ENCODE assay signal across 9 cellular contexts in genomic region chr4:77473509-77473908, GRCh38.
DNase-seq lines count a peak whose midpoint lies in the region; ATAC-seq, FAIRE-seq and TF ChIP-seq lines count a peak whose summit lies in the region.
"Had no signal": no experiment of that assay in that cellular context is flagged by ENCODE, and none has a peak within 500 bp of the region (broad histone marks: within the 10 kb centered on the region; RNA-seq: fewer than 3 reads in every experiment).

No MANE protein-coding gene starts in this region.

- H3K4me1 Mint-ChIP-seq in osteocyte (ENCODE audit: unreplicated experiment), result no peaks in the 10 kb centered on the region

- intact Hi-C loops in Right ventricle myocardium inferior (cut with DNase I), result no loop called here

- H3K36me3 Mint-ChIP-seq in osteocyte (ENCODE audit: unreplicated experiment), result no peaks in the 10 kb centered on the region

- FAIRE-seq in GM18507 (lab: Jason Lieb, UNC), result peak; percentile 76

- peaks cover 5% of the 10 kb centered on the region for H3K9me3 Mint-ChIP-seq in osteocyte (ENCODE audit: unreplicated experiment)

- no peak overlapping the region for H3K4me3 Mint-ChIP-seq in osteocyte (ENCODE audit: unreplicated experiment)

- TF ChIP-seq CTCF in cardiac fibroblast (IDR thresholded peaks at IDR 0.05; ENCODE audit: low read depth, low read length) (peak; percentile 29), osteocyte (IDR thresholded peaks at IDR 0.05) (peak; percentile 15)

- H3K27me3 Mint-ChIP-seq in osteocyte (ENCODE audit: unreplicated experiment), result peaks cover 18% of the 10 kb centered on the region

- H3K4me3 ChIP-seq in Jurkat, Clone E6-1 (ENCODE audit: low read length), result no peak overlapping the region
- no peak overlapping the region for H3K4me3 ChIP-seq in cardiac fibroblast (replicated peaks in 1 of 2; ENCODE audit: low read depth in 2 of 2, low read length in 2 of 2)

- DNase-seq in GM18507 (ENCODE audit: extremely low spot score, insufficient read length, low read depth) (no peak), cardiac fibroblast (ENCODE audit: low read depth in 2 of 2) (peak; percentile 11 to 47), osteocyte (ENCODE audit: extremely low spot score, unreplicated experiment) (no peak), NCI-H2171 (lab: John Stamatoyannopoulos, UW) (no peak), Right ventricle myocardium inferior (ENCODE audit: missing footprints) (no peak), T-helper 1 cell (no peak)
- DNase-seq in Jurkat, Clone E6-1 (ENCODE audit: low read depth, low spot score), result peak; percentile 45
- DNase-seq: activated gamma-delta T cell treated with Interleukin-2 at 50 U/mL for 16 hours, NCI-H345 had no signal

- no peak overlapping the region for H3K27ac Mint-ChIP-seq in osteocyte (ENCODE audit: unreplicated experiment)

- no peak for ATAC-seq in Right ventricle myocardium inferior

Comparison
In these comparisons a context has a peak if more than half of its experiments do, and no peak if none do; other contexts are left out.
1. DNase-seq: peak in Jurkat, Clone E6-1 (single experiment) and cardiac fibroblast (2 of 2); none in GM18507 (single experiment), osteocyte (single experiment), NCI-H2171 (single experiment), Right ventricle myocardium inferior (single experiment) and T-helper 1 cell (0 of 5).